Comparison of ENCODE assay signal across 9 cellular contexts in the genomic region with DNA sequence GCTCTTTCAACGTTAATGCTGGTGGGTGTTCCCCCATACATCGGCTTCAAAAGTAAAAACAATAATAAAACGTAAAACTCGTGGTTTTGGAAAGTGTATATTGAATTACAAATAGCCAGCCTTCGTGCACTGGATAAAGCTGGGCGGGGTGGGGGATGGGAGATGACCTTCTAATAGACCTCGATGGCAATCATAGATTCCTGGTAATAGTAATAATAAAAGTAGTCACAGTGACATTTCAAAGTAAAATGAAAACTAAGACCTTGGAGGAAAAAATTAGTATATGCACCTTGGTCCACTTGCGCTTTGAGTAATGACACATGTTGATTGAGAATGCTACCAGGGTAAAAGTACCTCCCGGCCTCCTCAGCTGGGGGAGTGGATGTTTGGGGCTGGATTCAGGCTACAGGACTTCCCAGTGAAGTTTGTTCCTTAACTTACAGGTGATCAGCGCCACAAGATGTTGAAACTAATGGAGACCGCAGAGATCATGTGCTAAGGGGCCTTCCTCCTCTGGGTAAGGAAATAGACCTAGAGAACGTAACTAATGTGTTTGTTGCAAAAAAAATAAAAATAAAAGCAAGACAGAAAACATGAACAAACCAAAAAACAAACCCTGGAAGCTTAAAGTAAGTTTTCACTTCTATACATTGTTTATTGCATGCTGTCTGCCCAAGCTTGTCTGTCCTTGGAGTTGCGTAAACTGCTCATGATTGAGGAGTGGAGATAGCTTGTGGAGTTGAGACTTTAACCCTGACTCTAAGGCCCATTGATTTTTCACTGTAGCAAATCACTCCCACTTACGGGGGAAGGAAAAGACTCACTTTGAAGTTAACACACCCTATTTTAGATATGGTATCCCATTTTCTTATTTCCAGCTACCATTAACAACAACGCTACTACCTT. TPM values are rescaled to one million over a fixed set of nuclear protein-coding genes. Genes with fewer than 3 reads are reported as not detected.
DNase-seq lines count a peak whose midpoint lies in the region; ATAC-seq, FAIRE-seq and TF ChIP-seq lines count a peak whose summit lies in the region.
"Had no signal": no experiment of that assay in that cellular context is flagged by ENCODE, and none has a peak within 500 bp of the region (broad histone marks: within the 10 kb centered on the region; RNA-seq: fewer than 3 reads in every experiment).

No MANE protein-coding gene starts in this region.

- H3K9me3 Mint-ChIP-seq in neural progenitor cell: no peaks in the 10 kb centered on the region

- H3K36me3 Mint-ChIP-seq in neural progenitor cell: no peaks in the 10 kb centered on the region

- H4K20me1 ChIP-seq in KMS-11 (ENCODE audit: insufficient read depth): no peaks in the 10 kb centered on the region
- H4K20me1 ChIP-seq in endothelial cell of umbilical vein (replicated peaks; ENCODE audit: control insufficient read depth, extremely low read depth, insufficient read depth, low read length): no peaks in the 10 kb centered on the region
- peaks cover 24% of the 10 kb centered on the region for H4K20me1 ChIP-seq in neural progenitor cell (ENCODE audit: low read depth)

- H3K4me2 ChIP-seq in KMS-11: peak overlapping the region; percentile 58
- H3K4me2 ChIP-seq in endothelial cell of umbilical vein (ENCODE audit: insufficient read depth, low read length): peak overlapping the region; percentile 100
- peak overlapping the region; percentile 98 for H3K4me2 ChIP-seq in neural progenitor cell

- H3K27me3 Mint-ChIP-seq in neural progenitor cell (ENCODE audit: insufficient read depth, low read depth): no peaks in the 10 kb centered on the region

- H3K9me3 ChIP-seq in AG04450 (ENCODE audit: control insufficient read depth, insufficient read depth, low read length): peaks cover 3% of the 10 kb centered on the region; the same call in 1 of the 2 replicates
- H3K9me3 ChIP-seq in endothelial cell of umbilical vein (replicated peaks; ENCODE audit: control insufficient read depth, insufficient read depth, low read length): no peaks in the 10 kb centered on the region
- H3K9me3 ChIP-seq in neural progenitor cell (ENCODE audit: low read depth): no peaks in the 10 kb centered on the region

- H3K79me2 ChIP-seq in KMS-11 (ENCODE audit: insufficient read depth, low read depth) (peaks cover 40% of the 10 kb centered on the region), endothelial cell of umbilical vein (ENCODE audit: control insufficient read depth, insufficient read depth, low read length) (peaks cover 41% of the 10 kb centered on the region), neural progenitor cell (ENCODE audit: low read depth) (peaks cover 37% of the 10 kb centered on the region)

- CTCF ChIA-PET in AG04450 (lab: Charles Lee) (interaction anchor here (0.9 to 1.4 kb wide), 3 partner anchors 10 to 381 kb away, joined by 3 to 7 read pairs (median 4); no protein-coding TSS in a partner anchor), endothelial cell of umbilical vein (lab: Charles Lee) (interaction anchor here (0.7 to 2.4 kb wide), 7 partner anchors 8 to 380 kb away, joined by 3 to 18 read pairs (median 8); no protein-coding TSS in a partner anchor)

- H3K4me1 Mint-ChIP-seq in neural progenitor cell: peaks cover 44% of the 10 kb centered on the region

- intact Hi-C loops in endothelial cell of umbilical vein (cut with micrococcal nuclease): loop anchor here (1.0 to 2.0 kb wide), 4 partner anchors 68 to 166 kb away; no protein-coding TSS in a partner anchor

- no peak for TF ChIP-seq POLR2A in endothelial cell of umbilical vein (IDR thresholded peaks at IDR 0.05; ENCODE audit: low read depth, low read length)

- POLR2A ChIA-PET in AG04450 (lab: Yijun Ruan, JAX) (interaction anchor here (1.3 to 2.4 kb wide), 3 partner anchors 8 to 164 kb away, joined by 3 to 29 read pairs (median 3); no protein-coding TSS in a partner anchor), endothelial cell of umbilical vein (lab: Charles Lee) (no interaction called here)

- peaks cover 17% of the 10 kb centered on the region for H3K4me1 ChIP-seq in KMS-11 (ENCODE audit: low read depth, poor library complexity, severe bottlenecking)
- peaks cover 44% of the 10 kb centered on the region for H3K4me1 ChIP-seq in endothelial cell of umbilical vein (ENCODE audit: control insufficient read depth, extremely low read depth, insufficient read depth, low read length)
- peaks cover 37% of the 10 kb centered on the region for H3K4me1 ChIP-seq in neural progenitor cell

- ATAC-seq in GM18907 (IDR thresholded peaks at IDR 0.05; ENCODE audit: unreplicated experiment) (no peak), HG03442 (IDR thresholded peaks at IDR 0.05; ENCODE audit: unreplicated experiment) (no peak), HG02571 (IDR thresholded peaks at IDR 0.05; ENCODE audit: unreplicated experiment) (no peak)

- no TSS peak for BruUV-seq in endothelial cell of umbilical vein (replicated peaks; lab: Mats Ljungman, UMichigan)

- DNase-seq in AG04450 (ENCODE audit: low read depth, low spot score): no peak
- DNase-seq in endothelial cell of umbilical vein (ENCODE audit: low read depth, low spot score): no peak
- no peak for DNase-seq in neural progenitor cell (ENCODE audit: low spot score)
- no peak for DNase-seq in activated gamma-delta T cell (lab: John Stamatoyannopoulos, UW)

- TF ChIP-seq CTCF in AG04450 (IDR thresholded peaks at IDR 0.05; ENCODE audit: low read depth, low read length) (no peak), KMS-11 (conservative IDR thresholded peaks at IDR 0.05; ENCODE audit: low read depth, low read length) (no peak), endothelial cell of umbilical vein (IDR thresholded peaks at IDR 0.05; ENCODE audit: extremely low read depth in 1 of 2, insufficient read depth in 1 of 2, low read depth in 1 of 2, low read length in 2 of 2) (no peak), neural progenitor cell (IDR thresholded peaks at IDR 0.05) (no peak)

- H3K36me3 ChIP-seq in KMS-11 (ENCODE audit: insufficient read depth): no peaks in the 10 kb centered on the region
- no peaks in the 10 kb centered on the region for H3K36me3 ChIP-seq in endothelial cell of umbilical vein (ENCODE audit: control insufficient read depth in 2 of 2, extremely low read depth in 1 of 2, insufficient read depth in 2 of 2, low read length in 2 of 2)
- no peaks in the 10 kb centered on the region for H3K36me3 ChIP-seq in neural progenitor cell

- H3K4me3 ChIP-seq in AG04450 (ENCODE audit: low read depth, low read length) (peak overlapping the region; percentile 52), KMS-11 (IDR thresholded peaks at IDR 0.05; ENCODE audit: insufficient read depth, low read depth, low read length) (no peak overlapping the region), endothelial cell of umbilical vein (replicated peaks in 1 of 3; ENCODE audit: insufficient read depth in 1 of 3, low read depth in 1 of 3, low read length in 3 of 3) (peak overlapping the region; percentile 3 to 99 (median 96)), neural progenitor cell (peak overlapping the region; percentile 86)

- no peak overlapping the region for H3K27ac Mint-ChIP-seq in neural progenitor cell

- FAIRE-seq in endothelial cell of umbilical vein (lab: Jason Lieb, UNC): no peak
- FAIRE-seq: TTC549 had no signal

- H3K27ac ChIP-seq in AG04450 (ENCODE audit: low read depth, low read length): no peak overlapping the region
- H3K27ac ChIP-seq in KMS-11: peak overlapping the region; percentile 88
- peak overlapping the region; percentile 91 for H3K27ac ChIP-seq in endothelial cell of umbilical vein (ENCODE audit: insufficient read depth, low read depth, low read length)
- H3K27ac ChIP-seq in neural progenitor cell: no peak overlapping the region

- H3K4me3 Mint-ChIP-seq in neural progenitor cell: peak overlapping the region; percentile 93

- H3K9me1 ChIP-seq in endothelial cell of umbilical vein (replicated peaks; ENCODE audit: control insufficient read depth, extremely low read depth, insufficient read depth, low read length): no peaks in the 10 kb centered on the region

- H3K9ac ChIP-seq in KMS-11 (peak overlapping the region; percentile 91), endothelial cell of umbilical vein (replicated peaks; ENCODE audit: extremely low read depth, insufficient read depth, low read length) (peak overlapping the region; percentile 79), neural progenitor cell (peak overlapping the region; percentile 14)

- H2AFZ ChIP-seq in KMS-11 (ENCODE audit: low read depth) (peak overlapping the region; percentile 78), endothelial cell of umbilical vein (ENCODE audit: low read depth, low read length) (peak overlapping the region; percentile 91), neural progenitor cell (replicated peaks) (peak overlapping the region; percentile 89)

- dilution Hi-C loops in endothelial cell of umbilical vein (cut with MboI; ENCODE audit: extremely low pct_ligation_motif_present, low sequenced_read_pairs): no loop called here

- H3F3A ChIP-seq in neural progenitor cell (ENCODE audit: low read depth): peaks cover 51% of the 10 kb centered on the region

- H3K27me3 ChIP-seq in AG04450 (ENCODE audit: control insufficient read depth, insufficient read depth, low read length): no peaks in the 10 kb centered on the region
- no peaks in the 10 kb centered on the region for H3K27me3 ChIP-seq in KMS-11 (ENCODE audit: insufficient read depth, low read depth)
- H3K27me3 ChIP-seq in endothelial cell of umbilical vein (ENCODE audit: control insufficient read depth in 2 of 2, insufficient read depth in 2 of 2, low read length in 2 of 2): no peaks in the 10 kb centered on the region
- no peaks in the 10 kb centered on the region for H3K27me3 ChIP-seq in neural progenitor cell

TF ChIP-seq in endothelial cell of umbilical vein, 7 proteins besides CTCF, POLR2A, EP300 and RAD21 (continues in another document):
- no peak for TF ChIP-seq FOS (IDR thresholded peaks at IDR 0.05; ENCODE audit: borderline replicate concordance, insufficient read depth, low read length)
- no peak for TF ChIP-seq JUN (IDR thresholded peaks at IDR 0.05; ENCODE audit: borderline replicate concordance, insufficient read depth, insufficient read length, low read depth)
- TF ChIP-seq GATA2 (IDR thresholded peaks at IDR 0.05; ENCODE audit: insufficient read depth, insufficient read length, low read depth, low read length): no peak
- TF ChIP-seq MYC (IDR thresholded peaks at IDR 0.05; ENCODE audit: low read depth, low read length): no peak
- no peak for TF ChIP-seq EZH2 (IDR thresholded peaks at IDR 0.05; ENCODE audit: borderline replicate concordance, low read depth, low read length, severe bottlenecking)

RNA-seq across cellular contexts. Expression of a gene that starts 0.9 kb away (rescaled TPM):
- polyA plus RNA-seq in AG04450 (2011; rRNA removed) (58.2 and 80.1 TPM in 2 replicates), endothelial cell of umbilical vein (43.8 and 55.7 TPM in 2 replicates)
- polyA minus RNA-seq in AG04450 (2011; rRNA and poly(A)+ RNA removed): 186 and 245 TPM in 2 replicates
- total RNA-seq in endothelial cell of umbilical vein (42.9 and 55.5 TPM in 2 replicates), neural progenitor cell (ENCODE audit: low replicate concordance) (56.2 and 67.5 TPM in 2 replicates)
- polyA plus RNA-seq in endothelial cell of umbilical vein (2011; cell fraction: cytosol; rRNA removed): 29.9 and 35.4 TPM in 2 replicates
- polyA plus RNA-seq in endothelial cell of umbilical vein (2011; cell fraction: nucleus; rRNA removed): 243 and 268 TPM in 2 replicates
- polyA plus RNA-seq in endothelial cell of umbilical vein (2012): 32.9 and 36.9 TPM in 2 replicates
- polyA minus RNA-seq in endothelial cell of umbilical vein: 151 and 163 TPM in 2 replicates
- 8.7 TPM for polyA minus RNA-seq in endothelial cell of umbilical vein (2011; cell fraction: cytosol; rRNA and poly(A)+ RNA removed)
- polyA minus RNA-seq in endothelial cell of umbilical vein (2011; cell fraction: nucleus; rRNA and poly(A)+ RNA removed): 531 and 703 TPM in 2 replicates

Comparison
In these comparisons a context has a peak if more than half of its experiments do, and no peak if none do; other contexts are left out.
1. H3K27ac ChIP-seq: peak in KMS-11 (single experiment) and endothelial cell of umbilical vein (single experiment); none in AG04450 (single experiment) and neural progenitor cell (single experiment).
2. H3K9ac ChIP-seq: peak in every context shown above with its lines; median percentile 91 in KMS-11; 79 in endothelial cell of umbilical vein; 14 in neural progenitor cell.
3. Peak in every context shown above with its lines, with median percentiles within 50 percentile points of each other: H2AFZ ChIP-seq and H3K4me2 ChIP-seq.